33 cellular contexts compared by ENCODE assay signal in genomic region chr18:49137093-49137492, GRCh38.
"Had no signal": no experiment of that assay in that cellular context is flagged by ENCODE, and none has a peak within 500 bp of the region (broad histone marks: within the 10 kb centered on the region; RNA-seq: fewer than 3 reads in every experiment).

No MANE protein-coding gene starts in this region.

- ATAC-seq: activated CD8-positive, alpha-beta T cell treated with anti-CD3 and anti-CD28 coated beads, Interleukin-2, amount 10 ng/mL, durations not matched to agents 7 days and 5 days; Panc1; SK-N-SH treated with all-trans-retinoic acid at 6 μM for 48 hours; T-helper 17 cell; WTC11 had no signal

- H3K4me3 ChIP-seq: adrenal gland, breast epithelium, MG63, SJSA1 had no signal

- DNase-seq: activated CD4-positive, alpha-beta T cell treated with anti-CD3 and anti-CD28 coated beads for 48 hours; activated CD4-positive, alpha-beta T cell treated with anti-CD3 and anti-CD28 coated beads, Interleukin-2, amount 50 U/mL, for 4 hours; activated CD4-positive, CD25-positive, alpha-beta regulatory T cell treated with anti-CD3 and anti-CD28 coated beads, Interleukin-2, amount 50 U/mL, for 72 hours; activated CD8-positive, alpha-beta memory T cell treated with anti-CD3 and anti-CD28 coated beads, Interleukin-2, amount 50 U/mL, for 48 hours; activated CD8-positive, alpha-beta T cell treated with anti-CD3 and anti-CD28 coated beads, Interleukin-2, amount 10 ng/mL, durations not matched to agents 7 days and 5 days; activated naive CD4-positive, alpha-beta T cell treated with anti-CD3 and anti-CD28 coated beads, Interleukin-2, amount 50 U/mL, for 16 hours; activated naive CD8-positive, alpha-beta T cell treated with anti-CD3 and anti-CD28 coated beads, Interleukin-2, amount 10 ng/mL, durations not matched to agents 7 days and 5 days; activated T-cell treated with anti-CD3 and anti-CD28 coated beads, Interleukin-2, amount 50 U/mL, for 1 hour; adrenal gland; anterior cingulate cortex; MG63; MV-4-11; NCI-H1092 treated with DMSO at 0.1 percent for 48 hours; NCI-H1417 treated with DMSO at 0.1 percent for 48 hours; NCI-H187; NCI-H2081; NCI-H2171; NCI-H2227 treated with DMSO at 0.1 percent for 48 hours; NCI-H446 treated with DMSO at 0.1 percent for 48 hours; NCI-H524 treated with DMSO at 0.1 percent for 48 hours; NCI-H774; NK-92 treated with Interleukin-12 subunit alpha and Interleukin-12 subunit beta, amount 100 ng/mL, for 24 hours; OCI-M1; RPMI8226; SHP77; T-helper 17 cell; T-helper 9 cell had no signal

- H3K9me3 ChIP-seq: adrenal gland, breast epithelium, MG63, SJSA1 had no signal

- H3K36me3 ChIP-seq: adrenal gland, breast epithelium, MG63, SJSA1 had no signal

- H3K27me3 ChIP-seq: adrenal gland, breast epithelium, MG63, SJSA1 had no signal

- H3K27ac ChIP-seq: adrenal gland, breast epithelium, KMS-11, SJSA1 had no signal

- H3K4me1 ChIP-seq: breast epithelium had no signal
